In the genomic region with DNA sequence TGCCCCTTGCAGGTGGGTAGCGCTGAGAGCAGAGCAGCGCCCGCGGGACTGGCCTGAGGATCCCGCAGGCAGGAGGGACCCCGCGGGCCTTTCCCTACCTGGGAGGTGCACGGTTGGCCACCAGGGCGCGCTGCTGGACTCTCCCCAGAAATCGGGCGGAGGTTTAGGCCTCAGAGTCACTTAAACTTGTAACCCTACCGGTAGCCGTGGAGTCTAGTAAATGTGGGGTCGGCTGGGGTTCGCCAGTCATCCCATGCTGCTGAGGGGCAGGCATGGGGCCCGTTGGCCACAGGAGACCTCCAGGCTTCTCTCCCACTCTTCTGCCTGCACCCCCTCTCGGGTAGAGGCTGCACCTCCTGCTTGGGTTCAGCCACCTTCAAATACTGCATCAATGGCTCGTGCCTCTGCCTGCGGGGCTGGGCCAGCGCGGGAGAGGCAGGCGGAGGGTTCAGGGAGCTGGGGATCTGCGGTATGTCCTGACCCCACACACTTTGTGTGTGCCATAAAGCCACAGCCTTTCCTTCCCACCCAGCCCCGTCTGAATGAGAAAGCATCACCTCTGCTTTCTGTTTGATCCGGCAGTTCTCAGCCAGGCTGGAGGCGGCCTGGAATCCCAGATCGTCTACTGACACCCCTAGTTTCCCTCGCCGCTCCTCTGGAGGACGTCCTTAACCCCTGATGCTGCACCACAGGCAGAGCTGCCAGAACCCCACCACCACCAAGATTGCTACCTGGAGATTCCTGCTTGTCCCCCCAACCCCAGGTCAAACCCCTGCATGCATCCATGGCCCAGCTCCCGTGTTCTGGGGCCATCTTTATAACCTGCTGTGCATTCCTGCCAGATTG, we compare ENCODE assay signal across 8 cellular contexts. TPM values are rescaled to one million over a fixed set of nuclear protein-coding genes. Genes with fewer than 3 reads are reported as not detected.
DNase-seq lines count a peak whose midpoint lies in the region; ATAC-seq and TF ChIP-seq lines count a peak whose summit lies in the region.

No MANE protein-coding gene starts in this region.

- H3K27ac Mint-ChIP-seq in activated naive CD8-positive, alpha-beta T cell treated with anti-CD3 and anti-CD28 coated beads, Interleukin-2, amount 50 U/mL, for 24 hours, result no peak overlapping the region

- TF ChIP-seq POLR2A in spleen (IDR thresholded peaks at IDR 0.05), result no peak

- no peaks in the 10 kb centered on the region for H3K79me2 ChIP-seq in hepatocyte

- TF ChIP-seq CTCF in hepatocyte (IDR thresholded peaks at IDR 0.05; ENCODE audit: poor library complexity), result peak; percentile 84
- TF ChIP-seq CTCF in spleen (IDR thresholded peaks at IDR 0.05 in 8 of 11, conservative IDR thresholded peaks at IDR 0.05 in 3 of 11), result peak; percentile 73 to 96 (median 92)

- intact Hi-C loops in spleen (cut with DNase I; ENCODE audit: low total_unique reads), result loop anchor here (5.0 to 10.0 kb wide), 3 partner anchors 96 to 341 kb away; a partner anchor contains a TSS

- H3K4me3 ChIP-seq in hepatocyte (no peak overlapping the region), spleen (peak overlapping the region in 1 of 8 donors; percentile 19)

- no peaks in the 10 kb centered on the region for H3K36me3 Mint-ChIP-seq in activated naive CD8-positive, alpha-beta T cell treated with anti-CD3 and anti-CD28 coated beads, Interleukin-2, amount 50 U/mL, for 24 hours (ENCODE audit: low read depth)

- no peak overlapping the region for H2AFZ ChIP-seq in hepatocyte

- H3K36me3 ChIP-seq in hepatocyte (replicated peaks; ENCODE audit: insufficient read depth, low read depth), result no peaks in the 10 kb centered on the region
- H3K36me3 ChIP-seq in spleen, result no peaks in the 10 kb centered on the region

- H3K4me3 Mint-ChIP-seq in activated naive CD8-positive, alpha-beta T cell treated with anti-CD3 and anti-CD28 coated beads, Interleukin-2, amount 50 U/mL, for 24 hours, result no peak overlapping the region

- no peaks in the 10 kb centered on the region for H3K27me3 Mint-ChIP-seq in activated naive CD8-positive, alpha-beta T cell treated with anti-CD3 and anti-CD28 coated beads, Interleukin-2, amount 50 U/mL, for 24 hours

- H3K4me1 ChIP-seq in hepatocyte (ENCODE audit: insufficient read depth), result peaks cover 20% of the 10 kb centered on the region
- peaks cover 6 to 22% (median 16%) of the 10 kb centered on the region in 6 donors for H3K4me1 ChIP-seq in spleen

- no peaks in the 10 kb centered on the region for H3K27me3 ChIP-seq in hepatocyte
- H3K27me3 ChIP-seq in spleen (replicated peaks in 1 of 7), result no peaks in the 10 kb centered on the region

- ATAC-seq in activated naive CD8-positive, alpha-beta T cell treated with anti-CD3 and anti-CD28 coated beads, Interleukin-2, amount 50 U/mL, for 24 hours, result peak; percentile 91

- peak overlapping the region; percentile 34 for H3K4me2 ChIP-seq in hepatocyte

- H3K4me1 Mint-ChIP-seq in activated naive CD8-positive, alpha-beta T cell treated with anti-CD3 and anti-CD28 coated beads, Interleukin-2, amount 50 U/mL, for 24 hours, result peaks cover 12% of the 10 kb centered on the region

- DNase-seq in GM03348 (ENCODE audit: low spot score) (peak; percentile 86), HCEC 1CT (peak; percentile 53), M059J (ENCODE audit: low read depth) (peak; percentile 76), T-helper 1 cell (peak; percentile 63 to 82 (median 70)), hepatocyte (ENCODE audit: low spot score) (peak; percentile 90), spleen (peak; percentile 96), NCI-H128 (lab: John Stamatoyannopoulos, UW; ENCODE audit: unreplicated experiment) (no peak)
- DNase-seq in activated naive CD8-positive, alpha-beta T cell treated with anti-CD3 and anti-CD28 coated beads, Interleukin-2, amount 50 U/mL, for 24 hours, result peak; percentile 93

- H3K9me3 ChIP-seq in hepatocyte (ENCODE audit: low read depth), result no peaks in the 10 kb centered on the region
- H3K9me3 ChIP-seq in spleen, result no peaks in the 10 kb centered on the region

- no peaks in the 10 kb centered on the region for H3K9me2 ChIP-seq in hepatocyte (replicated peaks; ENCODE audit: insufficient read depth)

- WGBS in hepatocyte (ENCODE audit: low lambda C conversion rate, missing lambda C conversion rate), result 47% methylated on average over 32 of the region's 32 CpGs
- WGBS in spleen, 5 donors, result 36 to 73% (median 42%) methylated on average over 12 to 32 of the region's 32 CpGs

- H3K9me3 Mint-ChIP-seq in activated naive CD8-positive, alpha-beta T cell treated with anti-CD3 and anti-CD28 coated beads, Interleukin-2, amount 50 U/mL, for 24 hours, result no peaks in the 10 kb centered on the region

- no peaks in the 10 kb centered on the region for H4K20me1 ChIP-seq in hepatocyte (ENCODE audit: insufficient read depth, poor library complexity, severe bottlenecking)

- no peak overlapping the region for H3K27ac ChIP-seq in hepatocyte
- peak overlapping the region in 2 of 8 donors; percentile 28 to 36 for H3K27ac ChIP-seq in spleen

RNA-seq across cellular contexts. Expression of a gene that starts 12.3 kb away (rescaled TPM):
- 23.8 and 37.4 TPM in 2 replicates for total RNA-seq in M059J (2014; rRNA removed; shearing (Covaris generic))
- total RNA-seq in hepatocyte (64.5 and 99.9 TPM in 2 replicates), spleen (10 to 100 TPM; 23.4 to 53.8 (median 33.8) TPM)
- polyA plus RNA-seq in hepatocyte (97.4 and 116 TPM in 2 replicates), spleen (10 to 100 TPM; 14.8 to 37.8 (median 16.5) TPM)

RNA-seq across cellular contexts. Expression of a gene that starts 24.0 kb away (rescaled TPM):
- total RNA-seq in M059J (2014; rRNA removed; shearing (Covaris generic)), result 86.0 and 106 TPM in 2 replicates
- total RNA-seq in hepatocyte (63.1 and 81.9 TPM in 2 replicates), spleen (100 to 1,000 TPM; 112 to 193 (median 170) TPM)
- polyA plus RNA-seq in hepatocyte (80.9 and 101 TPM in 2 replicates), spleen (10 to 100 TPM; 25.2 to 66.1 (median 60.3) TPM)

RNA-seq across cellular contexts. Expression of a gene that starts 24.2 kb away (rescaled TPM):
- 0.12 TPM in 1 of 2 replicates, not detected in the other for total RNA-seq in M059J (2014; rRNA removed; shearing (Covaris generic))
- 0.96 TPM in 1 of 2 replicates, not detected in the other for total RNA-seq in hepatocyte
- 0.18 and 0.19 TPM in 2 replicates for polyA plus RNA-seq in hepatocyte
- under 1 TPM in 2 of 7 donors, not detected in 5; 0.59 to 0.92 TPM for total RNA-seq in spleen
- polyA plus RNA-seq in spleen, result under 1 TPM in 1 of 3 donors, not detected in 2; 0.08 TPM

RNA-seq across cellular contexts. Expression of a gene that starts 24.2 kb away (rescaled TPM):
- total RNA-seq in M059J (2014; rRNA removed; shearing (Covaris generic)), result 10.7 and 17.4 TPM in 2 replicates
- total RNA-seq in hepatocyte (46.5 and 48.7 TPM in 2 replicates), spleen (100 to 1,000 TPM in 1 of 7 donors, 10 to 100 TPM in 6; 34.8 to 100 (median 52.2) TPM)
- polyA plus RNA-seq in hepatocyte (91.4 and 106 TPM in 2 replicates), spleen (10 to 100 TPM; 26.2 to 80.9 (median 67.9) TPM)

RNA-seq across cellular contexts. Expression of a gene that starts 44.0 kb away (rescaled TPM):
- total RNA-seq in M059J (2014; rRNA removed; shearing (Covaris generic)), result not detected in 2 replicates
- 19.9 and 21.1 TPM in 2 replicates for total RNA-seq in hepatocyte
- 44.3 and 47.4 TPM in 2 replicates for polyA plus RNA-seq in hepatocyte
- 10 to 100 TPM in 4 of 7 donors, not detected in 3; 40.8 to 98.6 (median 65.9) TPM for total RNA-seq in spleen
- 10 to 100 TPM in 2 of 3 donors, under 1 TPM in 1; 0.47 to 74.4 (median 41.6) TPM for polyA plus RNA-seq in spleen
